ENCODE assay signal across 10 cellular contexts in the genomic region with DNA sequence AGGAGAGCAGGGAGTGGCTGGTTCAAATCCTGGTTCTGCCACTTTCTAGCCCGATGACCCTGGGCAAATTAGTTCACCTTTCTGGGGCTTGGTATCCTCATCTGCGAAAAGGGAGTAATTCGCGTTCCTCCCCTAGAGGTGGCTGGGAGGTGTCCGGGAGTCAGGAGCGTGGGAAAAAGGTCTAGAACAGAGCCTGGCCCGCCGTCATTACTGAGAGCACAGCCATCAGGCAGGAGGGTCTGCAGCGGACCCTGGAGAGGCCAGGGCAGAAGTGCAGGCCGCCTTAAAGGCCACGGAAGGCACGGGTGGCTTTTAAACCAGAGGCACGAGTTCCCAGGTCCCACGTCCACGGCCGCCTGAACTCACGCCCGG. TPM values are rescaled to one million over a fixed set of nuclear protein-coding genes. Genes with fewer than 3 reads are reported as not detected.
DNase-seq lines count a peak whose midpoint lies in the region; ATAC-seq and TF ChIP-seq lines count a peak whose summit lies in the region.
"Had no signal": no experiment of that assay in that cellular context is flagged by ENCODE, and none has a peak within 500 bp of the region (broad histone marks: within the 10 kb centered on the region; RNA-seq: fewer than 3 reads in every experiment).

No MANE protein-coding gene starts in this region.

- peaks cover 36% of the 10 kb centered on the region for H3K27me3 ChIP-seq in cardiac muscle cell
- no peaks in the 10 kb centered on the region for H3K27me3 ChIP-seq in body of pancreas
- H3K27me3 ChIP-seq in mesendoderm (ENCODE audit: insufficient read depth, low read length, poor library complexity): peaks cover 14% of the 10 kb centered on the region
- H3K27me3 ChIP-seq in uterus: peaks cover 3 to 8% of the 10 kb centered on the region in 2 donors

- H2BK120ac ChIP-seq in mesendoderm (ENCODE audit: low read depth, low read length): no peak overlapping the region

- peaks cover 30% of the 10 kb centered on the region for H3K4me1 ChIP-seq in cardiac muscle cell (ENCODE audit: low read depth)
- H3K4me1 ChIP-seq in body of pancreas: peaks cover 65% of the 10 kb centered on the region
- H3K4me1 ChIP-seq in mesendoderm (ENCODE audit: control insufficient read depth, low read depth, low read length): peaks cover 6% of the 10 kb centered on the region
- peaks cover 0 to 27% of the 10 kb centered on the region in 2 donors for H3K4me1 ChIP-seq in uterus

- peak overlapping the region; percentile 71 for H3K4ac ChIP-seq in mesendoderm (ENCODE audit: low read depth, low read length)

- WGBS in body of pancreas, 2 donors: 0 to 2% methylated on average over 9 to 18 of the region's 18 CpGs
- WGBS in mesendoderm (ENCODE audit: extremely low coverage, insufficient coverage, low lambda C conversion rate): no CpG with 5 or more reads among the region's 18 CpGs

- peak overlapping the region; percentile 59 for H3K23ac ChIP-seq in mesendoderm (ENCODE audit: low read length)

- peak overlapping the region; percentile 96 for H3K56ac ChIP-seq in mesendoderm (ENCODE audit: low read length)

- H3K9me3 ChIP-seq in cardiac muscle cell (ENCODE audit: low read depth): no peaks in the 10 kb centered on the region
- H3K9me3 ChIP-seq in body of pancreas: no peaks in the 10 kb centered on the region
- H3K9me3 ChIP-seq in uterus: no peaks in the 10 kb centered on the region

- H3K36me3 ChIP-seq in cardiac muscle cell (peaks cover 2% of the 10 kb centered on the region), body of pancreas (replicated peaks in 1 of 2; ENCODE audit: insufficient read depth in 1 of 2, low read depth in 2 of 2) (peaks cover 0 to 2% of the 10 kb centered on the region in 2 donors), mesendoderm (ENCODE audit: control insufficient read depth, insufficient read depth, low read length) (peaks cover 3% of the 10 kb centered on the region), uterus (no peaks in the 10 kb centered on the region)

- no peak for TF ChIP-seq POLR2A in body of pancreas (IDR thresholded peaks at IDR 0.05)
- no peak for TF ChIP-seq POLR2A in uterus (IDR thresholded peaks at IDR 0.05)

- no peak for ATAC-seq in body of pancreas

- H3K27ac ChIP-seq in cardiac muscle cell (no peak overlapping the region), body of pancreas (peak overlapping the region in 3 of 4 donors; percentile 61 to 80 (median 63)), mesendoderm (ENCODE audit: low read depth, low read length) (no peak overlapping the region), uterus (peak overlapping the region; percentile 72 to 92)

- H3K79me2 ChIP-seq in mesendoderm (ENCODE audit: control insufficient read depth, insufficient read depth, low read length): peaks cover 36% of the 10 kb centered on the region

- intact Hi-C loops in cardiac septum (cut with DNase I) (loop anchor here (5.0 to 10.0 kb wide), 3 partner anchors 62 to 211 kb away; partner anchors contain the start of gene PRXL2B), body of pancreas (cut with DNase I) (no loop called here), uterus (cut with DNase I; ENCODE audit: low total_unique reads) (no loop called here)

- H3K4me2 ChIP-seq in mesendoderm (ENCODE audit: low read length): peak overlapping the region; percentile 84

- H2BK5ac ChIP-seq in mesendoderm (ENCODE audit: low read length): no peak overlapping the region

- DNase-seq in cardiac muscle cell (ENCODE audit: low read depth in 1 of 2, low spot score in 1 of 2) (peak in 1 of 2 donors; percentile 34), cardiac septum (ENCODE audit: low spot score) (no peak), body of pancreas (peak in 1 of 4 donors; percentile 31), mesendoderm (peak; percentile 31), uterus (no peak), NCI-H526 treated with DMSO at 0.1 percent for 48 hours (lab: John Stamatoyannopoulos, UW) (no peak), CD1c-positive myeloid dendritic cell (ENCODE audit: extremely low spot score) (no peak), hypothalamus (lab: John Stamatoyannopoulos, UW) (no peak)

- peak overlapping the region; percentile 44 for H3K18ac ChIP-seq in mesendoderm (ENCODE audit: low read length)

- H4K5ac ChIP-seq in mesendoderm (ENCODE audit: low read length): no peak overlapping the region

- H3K4me3 ChIP-seq in cardiac muscle cell (peak overlapping the region; percentile 91), body of pancreas (peak overlapping the region; percentile 59 to 67), mesendoderm (ENCODE audit: low read length) (peak overlapping the region; percentile 93), uterus (peak overlapping the region; percentile 60 to 73)

- H3K79me1 ChIP-seq in mesendoderm (ENCODE audit: low read length): peaks cover 26% of the 10 kb centered on the region

- no peak overlapping the region for H2BK15ac ChIP-seq in mesendoderm (replicated peaks; ENCODE audit: low read depth)

- H4K8ac ChIP-seq in mesendoderm (ENCODE audit: low read depth, low read length): no peak overlapping the region

- H2AK5ac ChIP-seq in mesendoderm (ENCODE audit: low read length): peak overlapping the region; percentile 30

- H3K9ac ChIP-seq in mesendoderm (ENCODE audit: low read length): peak overlapping the region; percentile 96

- TF ChIP-seq CTCF in cardiac muscle cell (IDR thresholded peaks at IDR 0.05; ENCODE audit: low read depth, low read length) (no peak), body of pancreas (IDR thresholded peaks at IDR 0.05) (no peak), uterus (IDR thresholded peaks at IDR 0.05) (no peak)

RNA-seq across cellular contexts. Expression of gene PANK4, which starts 0.9 kb away (rescaled TPM):
- 62.7 and 63.2 TPM in 2 replicates for total RNA-seq in cardiac muscle cell
- polyA plus RNA-seq in cardiac muscle cell: 44.5 and 72.6 TPM in 2 replicates
- 37.1 TPM for total RNA-seq in cardiac septum
- total RNA-seq in body of pancreas: 10 to 100 TPM; 13.7 to 31.3 TPM
- 9.4 TPM for polyA plus RNA-seq in mesendoderm (2013, experiment 1 of 2)
- polyA plus RNA-seq in mesendoderm (2013, experiment 2 of 2): 9.4 TPM
- total RNA-seq in uterus: 10 to 100 TPM; 29.2 to 43.9 (median 33.6) TPM

RNA-seq across cellular contexts. Expression of gene HES5, which starts 4.6 kb away (rescaled TPM):
- total RNA-seq in cardiac muscle cell: not detected in 2 replicates
- not detected in 2 replicates for polyA plus RNA-seq in cardiac muscle cell
- 2.0 TPM for total RNA-seq in cardiac septum
- total RNA-seq in body of pancreas: not detected
- polyA plus RNA-seq in mesendoderm (2013, experiment 1 of 2): not detected
- not detected for polyA plus RNA-seq in mesendoderm (2013, experiment 2 of 2)
- 1 to 10 TPM in 2 of 4 donors, under 1 TPM in 1, not detected in 1; 0.34 to 2.8 (median 1.8) TPM for total RNA-seq in uterus
- total RNA-seq: renal cortical epithelial cell, RPMI7951 had no signal

RNA-seq across cellular contexts. Expression of gene TNFRSF14, which starts 30.7 kb away (rescaled TPM):
- total RNA-seq in cardiac muscle cell: 0.14 and 0.24 TPM in 2 replicates
- 0.75 TPM in 1 of 2 replicates, not detected in the other for polyA plus RNA-seq in cardiac muscle cell
- total RNA-seq in cardiac septum: 13.8 TPM
- 10 to 100 TPM; 25.9 to 58.3 TPM for total RNA-seq in body of pancreas
- polyA plus RNA-seq in mesendoderm (2013, experiment 1 of 2): 0.08 TPM
- 0.04 TPM for polyA plus RNA-seq in mesendoderm (2013, experiment 2 of 2)
- total RNA-seq in uterus: 100 to 1,000 TPM in 1 of 4 donors, 10 to 100 TPM in 3; 17.5 to 102 (median 47.7) TPM

RNA-seq across cellular contexts. Expression of gene PLCH2, which starts 49.4 kb away (rescaled TPM):
- total RNA-seq in cardiac muscle cell: 0.33 and 0.53 TPM in 2 replicates
- 0.44 and 1.5 TPM in 2 replicates for polyA plus RNA-seq in cardiac muscle cell
- 0.11 TPM for total RNA-seq in cardiac septum
- 10 to 100 TPM in 1 of 2 donors, 1 to 10 TPM in 1; 5.7 to 27.4 TPM for total RNA-seq in body of pancreas
- polyA plus RNA-seq in mesendoderm (2013, experiment 1 of 2): 0.01 TPM
- 0.01 TPM for polyA plus RNA-seq in mesendoderm (2013, experiment 2 of 2)
- 1 to 10 TPM in 1 of 4 donors, under 1 TPM in 1, not detected in 2; 0.21 to 3.0 TPM for total RNA-seq in uterus

Comparison
In these comparisons a context has a peak if more than half of its experiments do, and no peak if none do; other contexts are left out.
1. RNA of gene TNFRSF14, which starts 30.7 kb away (total RNA-seq): 17.5 to 102 TPM in uterus, 25.9 to 58.3 TPM in body of pancreas and 13.8 TPM in cardiac septum (single experiment); 0.14 to 0.24 TPM in cardiac muscle cell; every median in the first group is over 10 times any median in the second.
2. H3K27ac ChIP-seq: peak in body of pancreas (3 of 4) and uterus (2 of 2); none in cardiac muscle cell (single experiment) and mesendoderm (single experiment).
3. Peak in every context shown above with its lines, with median percentiles within 50 percentile points of each other: H3K4me3 ChIP-seq.